In genomic region chr3:133492159-133492860, GRCh38 we compare ENCODE assay signal across 14 cellular contexts.
DNase-seq lines count a peak whose midpoint lies in the region; ATAC-seq, FAIRE-seq and TF ChIP-seq lines count a peak whose summit lies in the region.
"Had no signal": no experiment of that assay in that cellular context is flagged by ENCODE, and none has a peak within 500 bp of the region (broad histone marks: within the 10 kb centered on the region; RNA-seq: fewer than 3 reads in every experiment).

No MANE protein-coding gene starts in this region.

- peak overlapping the region; percentile 84 to 97 (median 96) for H3K27ac Mint-ChIP-seq in CD4-positive, CD25-positive, alpha-beta regulatory T cell
- peak overlapping the region; percentile 36 for H3K27ac Mint-ChIP-seq in activated CD4-positive, alpha-beta memory T cell treated with anti-CD3 and anti-CD28 coated beads for 36 hours
- no peak overlapping the region for H3K27ac Mint-ChIP-seq in glutamatergic neuron (ENCODE audit: unreplicated experiment)

- H3K4me3 ChIP-seq in CD4-positive, CD25-positive, alpha-beta regulatory T cell (ENCODE audit: low read depth, low read length): peak overlapping the region; percentile 9
- H3K4me3 ChIP-seq in heart left ventricle: no peak overlapping the region

- CTCF ChIA-PET in activated CD4-positive, alpha-beta memory T cell treated with anti-CD3 and anti-CD28 coated beads for 36 hours (lab: Charles Lee): interaction anchor here (1.6 to 4.2 kb wide), 2 partner anchors 36 to 83 kb away, joined by 4 to 30 read pairs; partner anchors contain the start of gene CDV3

- no peaks in the 10 kb centered on the region for H3K27me3 ChIP-seq in CD4-positive, CD25-positive, alpha-beta regulatory T cell (ENCODE audit: control insufficient read depth, insufficient read depth, low read length)
- no peaks in the 10 kb centered on the region for H3K27me3 ChIP-seq in heart left ventricle

- H3K27me3 Mint-ChIP-seq in CD4-positive, CD25-positive, alpha-beta regulatory T cell: no peaks in the 10 kb centered on the region
- H3K27me3 Mint-ChIP-seq in activated CD4-positive, alpha-beta memory T cell treated with anti-CD3 and anti-CD28 coated beads for 36 hours: no peaks in the 10 kb centered on the region
- H3K27me3 Mint-ChIP-seq in glutamatergic neuron (ENCODE audit: unreplicated experiment): peaks cover 2% of the 10 kb centered on the region

- H3K36me3 Mint-ChIP-seq in CD4-positive, CD25-positive, alpha-beta regulatory T cell: no peaks in the 10 kb centered on the region
- H3K36me3 Mint-ChIP-seq in activated CD4-positive, alpha-beta memory T cell treated with anti-CD3 and anti-CD28 coated beads for 36 hours: no peaks in the 10 kb centered on the region
- H3K36me3 Mint-ChIP-seq in glutamatergic neuron (ENCODE audit: unreplicated experiment): peaks cover 16% of the 10 kb centered on the region

- ATAC-seq in CD4-positive, CD25-positive, alpha-beta regulatory T cell (ENCODE audit: low read depth in 2 of 2): no peak
- ATAC-seq in heart left ventricle (no peak), HG02938 (IDR thresholded peaks at IDR 0.05; ENCODE audit: unreplicated experiment) (no peak)
- ATAC-seq: left cardiac atrium had no signal

- POLR2A ChIA-PET in activated CD4-positive, alpha-beta memory T cell treated with anti-CD3 and anti-CD28 coated beads for 36 hours (lab: Charles Lee): interaction anchor here (1.5 to 2.7 kb wide), 2 partner anchors 49 to 81 kb away, joined by 3 to 19 read pairs; partner anchors contain the start of gene CDV3

- H3K27ac ChIP-seq in CD4-positive, CD25-positive, alpha-beta regulatory T cell (ENCODE audit: insufficient read depth, low read length, poor library complexity, severe bottlenecking): peak overlapping the region; percentile 80
- H3K27ac ChIP-seq in heart left ventricle: no peak overlapping the region

- TF ChIP-seq POLR2A in heart left ventricle (IDR thresholded peaks at IDR 0.05): no peak

- FAIRE-seq in GM19239 (lab: Jason Lieb, UNC): peak; percentile 69

- 80 to 94% (median 92%) methylated on average over 7 of the region's 7 CpGs for WGBS in heart left ventricle, 4 donors

- no peaks in the 10 kb centered on the region for H3K36me3 ChIP-seq in CD4-positive, CD25-positive, alpha-beta regulatory T cell (ENCODE audit: control insufficient read depth, insufficient read depth, low read length)
- no peaks in the 10 kb centered on the region for H3K36me3 ChIP-seq in heart left ventricle

- TF ChIP-seq CTCF in glutamatergic neuron (IDR thresholded peaks at IDR 0.05; ENCODE audit: partially characterized antibody, unreplicated experiment): no peak
- no peak for TF ChIP-seq CTCF in heart left ventricle (IDR thresholded peaks at IDR 0.05)

- peaks cover 59% of the 10 kb centered on the region for H3K4me1 ChIP-seq in CD4-positive, CD25-positive, alpha-beta regulatory T cell (ENCODE audit: control insufficient read depth, insufficient read depth, low read length, poor library complexity, severe bottlenecking)
- no peaks in the 10 kb centered on the region for H3K4me1 ChIP-seq in heart left ventricle

- peak overlapping the region; percentile 55 to 88 (median 67) for H3K4me3 Mint-ChIP-seq in CD4-positive, CD25-positive, alpha-beta regulatory T cell
- H3K4me3 Mint-ChIP-seq in activated CD4-positive, alpha-beta memory T cell treated with anti-CD3 and anti-CD28 coated beads for 36 hours: peak overlapping the region; percentile 2
- H3K4me3 Mint-ChIP-seq in glutamatergic neuron (ENCODE audit: unreplicated experiment): peak overlapping the region; percentile 3

- peaks cover 39 to 65% (median 45%) of the 10 kb centered on the region in 4 donors for H3K4me1 Mint-ChIP-seq in CD4-positive, CD25-positive, alpha-beta regulatory T cell
- peaks cover 51% of the 10 kb centered on the region for H3K4me1 Mint-ChIP-seq in activated CD4-positive, alpha-beta memory T cell treated with anti-CD3 and anti-CD28 coated beads for 36 hours (ENCODE audit: low read depth)
- no peaks in the 10 kb centered on the region for H3K4me1 Mint-ChIP-seq in glutamatergic neuron (ENCODE audit: low read depth, unreplicated experiment)

- H3K9me3 Mint-ChIP-seq in CD4-positive, CD25-positive, alpha-beta regulatory T cell: no peaks in the 10 kb centered on the region
- no peaks in the 10 kb centered on the region for H3K9me3 Mint-ChIP-seq in activated CD4-positive, alpha-beta memory T cell treated with anti-CD3 and anti-CD28 coated beads for 36 hours
- H3K9me3 Mint-ChIP-seq in glutamatergic neuron (ENCODE audit: unreplicated experiment): no peaks in the 10 kb centered on the region

- intact Hi-C loops in activated CD4-positive, alpha-beta memory T cell treated with anti-CD3 and anti-CD28 coated beads for 36 hours (cut with micrococcal nuclease): loop anchor here (5.0 kb wide), 2 partner anchors 170 to 315 kb away; partner anchors contain the start of genes SRPRB and TOPBP1
- intact Hi-C loops in heart left ventricle (cut with DNase I): no loop called here

- no peak for DNase-seq in CD4-positive, CD25-positive, alpha-beta regulatory T cell
- DNase-seq in GM19239 (ENCODE audit: insufficient read length, low spot score): no peak
- no peak for DNase-seq in activated CD4-positive, alpha-beta memory T cell treated with anti-CD3 and anti-CD28 coated beads for 36 hours
- DNase-seq in glutamatergic neuron: no peak
- DNase-seq in SKM-1 (lab: John Stamatoyannopoulos, UW; ENCODE audit: unreplicated experiment): no peak
- no peak for DNase-seq in retina
- DNase-seq in heart left ventricle: no peak
- DNase-seq: activated CD4-positive, alpha-beta T cell treated with anti-CD3 and anti-CD28 coated beads for 4 hours; DMS79 treated with DMSO at 0.1 percent for 48 hours; left cardiac atrium; NCI-H1105 treated with DMSO at 0.1 percent for 48 hours; SK-N-SH; stimulated activated CD4-positive, alpha-beta T cell treated with anti-CD3 and anti-CD28 coated beads, Interleukin-1b, Interleukin-23, amount 100 ng/mL, for 48 hours had no signal

- no peaks in the 10 kb centered on the region for H3K9me3 ChIP-seq in CD4-positive, CD25-positive, alpha-beta regulatory T cell (ENCODE audit: control insufficient read depth in 2 of 2, low read length in 2 of 2)
- peaks cover 0 to under 1% (median 0%) of the 10 kb centered on the region in 12 donors for H3K9me3 ChIP-seq in heart left ventricle
- H3K9me3 ChIP-seq: SK-N-SH had no signal

Comparison
In these comparisons a context has a peak if more than half of its experiments do, and no peak if none do; other contexts are left out.
1. H3K4me3 Mint-ChIP-seq: peak in every context shown above with its lines; median percentile 67 in CD4-positive, CD25-positive, alpha-beta regulatory T cell; 3 in glutamatergic neuron; 2 in activated CD4-positive, alpha-beta memory T cell treated with anti-CD3 and anti-CD28 coated beads for 36 hours.